In the genomic region with DNA sequence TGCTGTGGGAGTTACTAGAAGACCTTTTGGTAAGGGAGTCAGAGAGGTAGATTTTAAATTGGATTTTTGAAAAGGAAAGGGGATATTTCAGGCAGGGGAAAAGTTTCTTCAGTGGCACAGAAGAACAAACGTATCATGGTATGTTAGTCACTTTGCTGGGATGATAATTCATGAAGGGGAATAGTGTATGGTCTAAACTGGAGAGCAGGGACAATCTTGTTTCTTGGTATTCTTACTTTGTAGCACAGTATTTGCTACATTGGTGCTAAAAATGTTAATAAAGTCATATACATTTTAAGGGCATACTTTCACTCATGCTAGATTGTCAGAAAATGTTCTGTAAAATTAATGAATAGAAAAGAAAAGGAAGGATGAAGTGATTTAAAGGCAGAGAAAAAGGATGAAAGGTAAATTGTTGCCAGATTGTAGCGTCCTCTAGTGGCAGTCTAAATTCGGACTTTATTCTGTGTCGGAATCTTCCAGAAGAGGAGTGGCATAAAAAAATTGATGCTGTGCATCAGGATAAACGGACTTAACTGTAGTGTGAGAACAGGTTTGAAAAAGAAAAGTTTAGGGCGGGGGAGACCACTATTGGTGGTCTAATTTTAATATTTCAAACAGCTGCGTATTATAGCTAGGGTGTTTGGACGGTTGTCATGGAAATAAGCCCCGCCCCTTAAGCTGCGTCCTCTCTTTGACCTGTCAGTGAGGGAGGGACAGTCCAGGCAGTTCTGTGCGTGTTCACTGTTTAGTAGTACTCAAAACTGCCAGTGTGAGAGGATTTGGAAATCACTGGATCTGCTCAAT, we compare ENCODE assay signal across 1 cellular context.
TF ChIP-seq lines count a peak whose summit lies in the region.

Gene BCO2, plus strand, starts transcription at position 724 of the 807 bp plus-strand sequence. CDS start 90 bp downstream, outside the sequence.

TF ChIP-seq in endothelial cell of umbilical vein, 7 proteins besides CTCF, POLR2A, EP300 and RAD21:
- no peak for TF ChIP-seq JUN (IDR thresholded peaks at IDR 0.05; ENCODE audit: borderline replicate concordance, insufficient read depth, insufficient read length, low read depth)
- no peak for TF ChIP-seq POLR2AphosphoS5 (IDR thresholded peaks at IDR 0.05; ENCODE audit: insufficient read depth, low read depth, low read length)
- no peak for TF ChIP-seq MYC (IDR thresholded peaks at IDR 0.05; ENCODE audit: low read depth, low read length)
- no peak for TF ChIP-seq FOS (IDR thresholded peaks at IDR 0.05; ENCODE audit: borderline replicate concordance, insufficient read depth, low read length)
- TF ChIP-seq GATA2 (IDR thresholded peaks at IDR 0.05; ENCODE audit: insufficient read depth, insufficient read length, low read depth, low read length) = no peak
- TF ChIP-seq MAX (IDR thresholded peaks at IDR 0.05; ENCODE audit: insufficient read depth, insufficient read length) = no peak
- TF ChIP-seq EZH2 (IDR thresholded peaks at IDR 0.05; ENCODE audit: borderline replicate concordance, low read depth, low read length, severe bottlenecking) = no peak
